Comparison of ENCODE assay signal across 22 cellular contexts in genomic region chr3:139832998-139833397, GRCh38.
"Had no signal": no experiment of that assay in that cellular context is flagged by ENCODE, and none has a peak within 500 bp of the region (broad histone marks: within the 10 kb centered on the region; RNA-seq: fewer than 3 reads in every experiment).

No MANE protein-coding gene starts in this region.

- ATAC-seq: esophagus mucosa; gastrocnemius medialis; left cardiac atrium; left lung; left ventricle myocardium superior; lower lobe of right lung; naive thymus-derived CD4-positive, alpha-beta T cell had no signal

- H3K4me1 ChIP-seq: left lung, lower lobe of right lung had no signal

- H3K4me3 Mint-ChIP-seq: immature natural killer cell; naive thymus-derived CD4-positive, alpha-beta T cell had no signal

- H3K4me1 Mint-ChIP-seq: immature natural killer cell; naive thymus-derived CD4-positive, alpha-beta T cell had no signal

- H3K4me3 ChIP-seq: coronary artery, dorsolateral prefrontal cortex, esophagus squamous epithelium, gastrocnemius medialis, heart right ventricle, left lung, lower lobe of right lung had no signal

- H3K27ac Mint-ChIP-seq: immature natural killer cell; naive thymus-derived CD4-positive, alpha-beta T cell had no signal

- H3K27me3 ChIP-seq: dorsolateral prefrontal cortex, esophagus squamous epithelium, gastrocnemius medialis, heart right ventricle had no signal

- H3K27ac ChIP-seq: coronary artery, dorsolateral prefrontal cortex, esophagus squamous epithelium, gastrocnemius medialis, heart right ventricle, left lung, lower lobe of right lung had no signal

- DNase-seq: dermis blood vessel endothelial cell; dorsolateral prefrontal cortex; effector CD4-positive, alpha-beta T cell; effector memory CD4-positive, alpha-beta T cell; esophagus squamous epithelium; foreskin fibroblast; foreskin melanocyte; gastrocnemius medialis; glutamatergic neuron; head of caudate nucleus; heart right ventricle; hypothalamus; immature natural killer cell; left cardiac atrium; left lung; left ventricle myocardium superior; lower lobe of right lung; mesenchymal stem cell; midbrain; naive thymus-derived CD4-positive, alpha-beta T cell had no signal

- H3K36me3 Mint-ChIP-seq: immature natural killer cell; naive thymus-derived CD4-positive, alpha-beta T cell had no signal

- H3K36me3 ChIP-seq: esophagus squamous epithelium, gastrocnemius medialis, heart right ventricle, left lung, lower lobe of right lung had no signal

- H3K9me3 ChIP-seq: esophagus squamous epithelium, gastrocnemius medialis, heart right ventricle, left lung, lower lobe of right lung had no signal
